Comparison of ENCODE assay signal across 1 cellular context in the genomic region with DNA sequence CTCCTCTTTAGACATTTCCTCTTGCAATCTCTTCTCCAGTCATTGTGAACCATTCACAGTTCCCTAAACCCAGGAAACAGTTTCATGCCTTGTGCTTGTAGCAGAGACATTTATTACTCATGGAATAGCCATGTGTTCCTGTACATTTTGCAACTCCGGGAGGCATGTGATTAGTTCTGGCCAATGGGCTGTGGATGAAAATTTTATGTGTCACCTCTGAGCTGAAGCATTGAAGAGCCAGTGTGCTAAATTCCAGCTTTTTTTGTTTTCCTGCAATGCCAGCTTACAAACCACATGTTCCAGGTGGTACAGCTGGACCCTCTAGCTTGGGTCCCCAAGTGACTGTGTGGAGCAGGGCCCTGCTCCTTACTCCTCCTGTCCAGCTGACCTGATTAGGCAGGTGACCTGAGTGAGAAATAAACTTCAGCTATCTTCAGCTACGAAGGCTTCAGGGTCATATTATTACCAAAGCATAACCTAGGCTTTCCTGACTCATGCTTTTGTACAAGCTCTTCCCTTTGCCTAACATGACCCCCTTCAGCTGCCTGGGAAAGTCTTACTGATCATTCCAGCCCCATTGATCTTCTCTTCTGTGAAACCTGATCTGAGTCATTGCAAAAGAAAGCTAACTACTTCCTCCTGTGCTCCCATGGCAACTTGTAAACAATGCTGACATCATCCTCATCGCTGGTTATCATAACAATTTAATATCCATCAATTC.
TF ChIP-seq lines count a peak whose summit lies in the region.

No MANE protein-coding gene starts in this region.

TF ChIP-seq in K562, 482 proteins besides CTCF, POLR2A, EP300 and RAD21 (continued from another document):
- TF ChIP-seq, protein P1, sequence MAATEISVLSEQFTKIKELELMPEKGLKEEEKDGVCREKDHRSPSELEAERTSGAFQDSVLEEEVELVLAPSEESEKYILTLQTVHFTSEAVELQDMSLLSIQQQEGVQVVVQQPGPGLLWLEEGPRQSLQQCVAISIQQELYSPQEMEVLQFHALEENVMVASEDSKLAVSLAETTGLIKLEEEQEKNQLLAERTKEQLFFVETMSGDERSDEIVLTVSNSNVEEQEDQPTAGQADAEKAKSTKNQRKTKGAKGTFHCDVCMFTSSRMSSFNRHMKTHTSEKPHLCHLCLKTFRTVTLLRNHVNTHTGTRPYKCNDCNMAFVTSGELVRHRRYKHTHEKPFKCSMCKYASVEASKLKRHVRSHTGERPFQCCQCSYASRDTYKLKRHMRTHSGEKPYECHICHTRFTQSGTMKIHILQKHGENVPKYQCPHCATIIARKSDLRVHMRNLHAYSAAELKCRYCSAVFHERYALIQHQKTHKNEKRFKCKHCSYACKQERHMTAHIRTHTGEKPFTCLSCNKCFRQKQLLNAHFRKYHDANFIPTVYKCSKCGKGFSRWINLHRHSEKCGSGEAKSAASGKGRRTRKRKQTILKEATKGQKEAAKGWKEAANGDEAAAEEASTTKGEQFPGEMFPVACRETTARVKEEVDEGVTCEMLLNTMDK (IDR thresholded peaks at IDR 0.05; ENCODE audit: borderline replicate concordance, insufficient read depth, low read depth, low read length, poor library complexity, severe bottlenecking): no peak
- TF ChIP-seq FOXJ2 (tag; IDR thresholded peaks at IDR 0.05): peak; percentile 98
- TF ChIP-seq, protein P2, sequence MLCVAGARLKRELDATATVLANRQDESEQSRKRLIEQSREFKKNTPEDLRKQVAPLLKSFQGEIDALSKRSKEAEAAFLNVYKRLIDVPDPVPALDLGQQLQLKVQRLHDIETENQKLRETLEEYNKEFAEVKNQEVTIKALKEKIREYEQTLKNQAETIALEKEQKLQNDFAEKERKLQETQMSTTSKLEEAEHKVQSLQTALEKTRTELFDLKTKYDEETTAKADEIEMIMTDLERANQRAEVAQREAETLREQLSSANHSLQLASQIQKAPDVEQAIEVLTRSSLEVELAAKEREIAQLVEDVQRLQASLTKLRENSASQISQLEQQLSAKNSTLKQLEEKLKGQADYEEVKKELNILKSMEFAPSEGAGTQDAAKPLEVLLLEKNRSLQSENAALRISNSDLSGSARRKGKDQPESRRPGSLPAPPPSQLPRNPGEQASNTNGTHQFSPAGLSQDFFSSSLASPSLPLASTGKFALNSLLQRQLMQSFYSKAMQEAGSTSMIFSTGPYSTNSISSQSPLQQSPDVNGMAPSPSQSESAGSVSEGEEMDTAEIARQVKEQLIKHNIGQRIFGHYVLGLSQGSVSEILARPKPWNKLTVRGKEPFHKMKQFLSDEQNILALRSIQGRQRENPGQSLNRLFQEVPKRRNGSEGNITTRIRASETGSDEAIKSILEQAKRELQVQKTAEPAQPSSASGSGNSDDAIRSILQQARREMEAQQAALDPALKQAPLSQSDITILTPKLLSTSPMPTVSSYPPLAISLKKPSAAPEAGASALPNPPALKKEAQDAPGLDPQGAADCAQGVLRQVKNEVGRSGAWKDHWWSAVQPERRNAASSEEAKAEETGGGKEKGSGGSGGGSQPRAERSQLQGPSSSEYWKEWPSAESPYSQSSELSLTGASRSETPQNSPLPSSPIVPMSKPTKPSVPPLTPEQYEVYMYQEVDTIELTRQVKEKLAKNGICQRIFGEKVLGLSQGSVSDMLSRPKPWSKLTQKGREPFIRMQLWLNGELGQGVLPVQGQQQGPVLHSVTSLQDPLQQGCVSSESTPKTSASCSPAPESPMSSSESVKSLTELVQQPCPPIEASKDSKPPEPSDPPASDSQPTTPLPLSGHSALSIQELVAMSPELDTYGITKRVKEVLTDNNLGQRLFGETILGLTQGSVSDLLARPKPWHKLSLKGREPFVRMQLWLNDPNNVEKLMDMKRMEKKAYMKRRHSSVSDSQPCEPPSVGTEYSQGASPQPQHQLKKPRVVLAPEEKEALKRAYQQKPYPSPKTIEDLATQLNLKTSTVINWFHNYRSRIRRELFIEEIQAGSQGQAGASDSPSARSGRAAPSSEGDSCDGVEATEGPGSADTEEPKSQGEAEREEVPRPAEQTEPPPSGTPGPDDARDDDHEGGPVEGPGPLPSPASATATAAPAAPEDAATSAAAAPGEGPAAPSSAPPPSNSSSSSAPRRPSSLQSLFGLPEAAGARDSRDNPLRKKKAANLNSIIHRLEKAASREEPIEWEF (CRISPR knock-in tag; IDR thresholded peaks at IDR 0.05): peak; percentile 94
- TF ChIP-seq, protein P3, sequence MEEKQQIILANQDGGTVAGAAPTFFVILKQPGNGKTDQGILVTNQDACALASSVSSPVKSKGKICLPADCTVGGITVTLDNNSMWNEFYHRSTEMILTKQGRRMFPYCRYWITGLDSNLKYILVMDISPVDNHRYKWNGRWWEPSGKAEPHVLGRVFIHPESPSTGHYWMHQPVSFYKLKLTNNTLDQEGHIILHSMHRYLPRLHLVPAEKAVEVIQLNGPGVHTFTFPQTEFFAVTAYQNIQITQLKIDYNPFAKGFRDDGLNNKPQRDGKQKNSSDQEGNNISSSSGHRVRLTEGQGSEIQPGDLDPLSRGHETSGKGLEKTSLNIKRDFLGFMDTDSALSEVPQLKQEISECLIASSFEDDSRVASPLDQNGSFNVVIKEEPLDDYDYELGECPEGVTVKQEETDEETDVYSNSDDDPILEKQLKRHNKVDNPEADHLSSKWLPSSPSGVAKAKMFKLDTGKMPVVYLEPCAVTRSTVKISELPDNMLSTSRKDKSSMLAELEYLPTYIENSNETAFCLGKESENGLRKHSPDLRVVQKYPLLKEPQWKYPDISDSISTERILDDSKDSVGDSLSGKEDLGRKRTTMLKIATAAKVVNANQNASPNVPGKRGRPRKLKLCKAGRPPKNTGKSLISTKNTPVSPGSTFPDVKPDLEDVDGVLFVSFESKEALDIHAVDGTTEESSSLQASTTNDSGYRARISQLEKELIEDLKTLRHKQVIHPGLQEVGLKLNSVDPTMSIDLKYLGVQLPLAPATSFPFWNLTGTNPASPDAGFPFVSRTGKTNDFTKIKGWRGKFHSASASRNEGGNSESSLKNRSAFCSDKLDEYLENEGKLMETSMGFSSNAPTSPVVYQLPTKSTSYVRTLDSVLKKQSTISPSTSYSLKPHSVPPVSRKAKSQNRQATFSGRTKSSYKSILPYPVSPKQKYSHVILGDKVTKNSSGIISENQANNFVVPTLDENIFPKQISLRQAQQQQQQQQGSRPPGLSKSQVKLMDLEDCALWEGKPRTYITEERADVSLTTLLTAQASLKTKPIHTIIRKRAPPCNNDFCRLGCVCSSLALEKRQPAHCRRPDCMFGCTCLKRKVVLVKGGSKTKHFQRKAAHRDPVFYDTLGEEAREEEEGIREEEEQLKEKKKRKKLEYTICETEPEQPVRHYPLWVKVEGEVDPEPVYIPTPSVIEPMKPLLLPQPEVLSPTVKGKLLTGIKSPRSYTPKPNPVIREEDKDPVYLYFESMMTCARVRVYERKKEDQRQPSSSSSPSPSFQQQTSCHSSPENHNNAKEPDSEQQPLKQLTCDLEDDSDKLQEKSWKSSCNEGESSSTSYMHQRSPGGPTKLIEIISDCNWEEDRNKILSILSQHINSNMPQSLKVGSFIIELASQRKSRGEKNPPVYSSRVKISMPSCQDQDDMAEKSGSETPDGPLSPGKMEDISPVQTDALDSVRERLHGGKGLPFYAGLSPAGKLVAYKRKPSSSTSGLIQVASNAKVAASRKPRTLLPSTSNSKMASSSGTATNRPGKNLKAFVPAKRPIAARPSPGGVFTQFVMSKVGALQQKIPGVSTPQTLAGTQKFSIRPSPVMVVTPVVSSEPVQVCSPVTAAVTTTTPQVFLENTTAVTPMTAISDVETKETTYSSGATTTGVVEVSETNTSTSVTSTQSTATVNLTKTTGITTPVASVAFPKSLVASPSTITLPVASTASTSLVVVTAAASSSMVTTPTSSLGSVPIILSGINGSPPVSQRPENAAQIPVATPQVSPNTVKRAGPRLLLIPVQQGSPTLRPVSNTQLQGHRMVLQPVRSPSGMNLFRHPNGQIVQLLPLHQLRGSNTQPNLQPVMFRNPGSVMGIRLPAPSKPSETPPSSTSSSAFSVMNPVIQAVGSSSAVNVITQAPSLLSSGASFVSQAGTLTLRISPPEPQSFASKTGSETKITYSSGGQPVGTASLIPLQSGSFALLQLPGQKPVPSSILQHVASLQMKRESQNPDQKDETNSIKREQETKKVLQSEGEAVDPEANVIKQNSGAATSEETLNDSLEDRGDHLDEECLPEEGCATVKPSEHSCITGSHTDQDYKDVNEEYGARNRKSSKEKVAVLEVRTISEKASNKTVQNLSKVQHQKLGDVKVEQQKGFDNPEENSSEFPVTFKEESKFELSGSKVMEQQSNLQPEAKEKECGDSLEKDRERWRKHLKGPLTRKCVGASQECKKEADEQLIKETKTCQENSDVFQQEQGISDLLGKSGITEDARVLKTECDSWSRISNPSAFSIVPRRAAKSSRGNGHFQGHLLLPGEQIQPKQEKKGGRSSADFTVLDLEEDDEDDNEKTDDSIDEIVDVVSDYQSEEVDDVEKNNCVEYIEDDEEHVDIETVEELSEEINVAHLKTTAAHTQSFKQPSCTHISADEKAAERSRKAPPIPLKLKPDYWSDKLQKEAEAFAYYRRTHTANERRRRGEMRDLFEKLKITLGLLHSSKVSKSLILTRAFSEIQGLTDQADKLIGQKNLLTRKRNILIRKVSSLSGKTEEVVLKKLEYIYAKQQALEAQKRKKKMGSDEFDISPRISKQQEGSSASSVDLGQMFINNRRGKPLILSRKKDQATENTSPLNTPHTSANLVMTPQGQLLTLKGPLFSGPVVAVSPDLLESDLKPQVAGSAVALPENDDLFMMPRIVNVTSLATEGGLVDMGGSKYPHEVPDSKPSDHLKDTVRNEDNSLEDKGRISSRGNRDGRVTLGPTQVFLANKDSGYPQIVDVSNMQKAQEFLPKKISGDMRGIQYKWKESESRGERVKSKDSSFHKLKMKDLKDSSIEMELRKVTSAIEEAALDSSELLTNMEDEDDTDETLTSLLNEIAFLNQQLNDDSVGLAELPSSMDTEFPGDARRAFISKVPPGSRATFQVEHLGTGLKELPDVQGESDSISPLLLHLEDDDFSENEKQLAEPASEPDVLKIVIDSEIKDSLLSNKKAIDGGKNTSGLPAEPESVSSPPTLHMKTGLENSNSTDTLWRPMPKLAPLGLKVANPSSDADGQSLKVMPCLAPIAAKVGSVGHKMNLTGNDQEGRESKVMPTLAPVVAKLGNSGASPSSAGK (IDR thresholded peaks at IDR 0.05): peak; percentile 57
